34 cellular contexts compared by ENCODE assay signal in the genomic region with DNA sequence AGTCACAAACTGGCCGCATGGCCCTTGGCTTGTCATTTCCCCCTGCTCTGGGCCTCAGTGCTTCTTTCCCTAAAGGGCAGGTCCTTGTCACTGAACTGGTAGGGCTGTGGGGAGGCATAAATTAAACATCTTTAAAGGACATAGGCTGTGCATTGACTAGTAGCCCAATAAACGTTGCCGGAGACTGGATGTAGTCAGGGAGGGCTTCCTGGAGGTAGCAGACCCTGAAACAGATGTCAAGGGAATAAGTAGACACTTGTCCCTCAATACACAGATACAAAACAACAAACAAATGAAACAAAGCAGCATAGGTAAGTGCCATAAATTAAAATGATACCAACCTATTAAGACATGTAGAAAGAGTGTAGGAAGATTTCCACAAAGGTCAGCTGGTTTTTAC.
"Had no signal": no experiment of that assay in that cellular context is flagged by ENCODE, and none has a peak within 500 bp of the region (broad histone marks: within the 10 kb centered on the region; RNA-seq: fewer than 3 reads in every experiment).

No MANE protein-coding gene starts in this region.

- H3K27ac Mint-ChIP-seq: activated CD4-positive, alpha-beta memory T cell treated with anti-CD3 and anti-CD28 coated beads for 36 hours; activated CD4-positive, alpha-beta T cell treated with anti-CD3 and anti-CD28 coated beads for 36 hours; activated CD4-positive, alpha-beta T cell treated with anti-CD3 and anti-CD28 coated beads, Interleukin-2, amount 10 ng/mL, durations not matched to agents 24 days and 14 days; activated CD8-positive, alpha-beta memory T cell treated with anti-CD3 and anti-CD28 coated beads, Interleukin-2, amount 10 ng/mL, durations not matched to agents 7 days and 5 days; activated CD8-positive, alpha-beta T cell treated with anti-CD3 and anti-CD28 coated beads, Interleukin-2, amount 10 ng/mL, durations not matched to agents 7 days and 5 days; activated naive CD4-positive, alpha-beta T cell treated with anti-CD3 and anti-CD28 coated beads for 36 hours; activated naive CD4-positive, alpha-beta T cell treated with anti-CD3 and anti-CD28 coated beads, Interleukin-2, amount 50 U/mL, for 24 hours; activated naive CD8-positive, alpha-beta T cell treated with anti-CD3 and anti-CD28 coated beads for 36 hours; activated naive CD8-positive, alpha-beta T cell treated with anti-CD3 and anti-CD28 coated beads, Interleukin-2, amount 50 U/mL, for 24 hours; activated T-helper 1 cell treated with anti-CD3 and anti-CD28 coated beads, Interleukin-12 subunit alpha, Interleukin-12 subunit beta, Interleukin-2, Interleukin-4 antibody, amounts not matched to agents 30 ng/mL and 10 ng/mL and 1 ng/mL, durations not matched to agents 14 hours and 24 hours and 36 hours; activated T-helper 2 cell treated with anti-CD3 and anti-CD28 coated beads, Interferon-gamma antibody, Interleukin-2, Interleukin-4, amounts not matched to agents 10 μg/mL and 5 μg/mL and 100 μg/mL, durations not matched to agents 14 hours and 24 hours and 36 hours; T-helper 17 cell; T-helper 2 cell treated with Interferon-gamma antibody and Interleukin-4, amounts not matched to agents 5 μg/mL and 100 μg/mL, for 36 hours had no signal

- H3K4me3 ChIP-seq: adrenal gland, body of pancreas, breast epithelium, cardiac muscle cell, colonic mucosa, esophagus squamous epithelium, gastroesophageal sphincter had no signal

- H3K4me3 Mint-ChIP-seq: activated CD4-positive, alpha-beta memory T cell treated with anti-CD3 and anti-CD28 coated beads for 36 hours; activated CD4-positive, alpha-beta T cell treated with anti-CD3 and anti-CD28 coated beads for 36 hours; activated CD4-positive, alpha-beta T cell treated with anti-CD3 and anti-CD28 coated beads, Interleukin-2, amount 10 ng/mL, durations not matched to agents 24 days and 14 days; activated CD8-positive, alpha-beta memory T cell treated with anti-CD3 and anti-CD28 coated beads, Interleukin-2, amount 10 ng/mL, durations not matched to agents 7 days and 5 days; activated CD8-positive, alpha-beta T cell treated with anti-CD3 and anti-CD28 coated beads, Interleukin-2, amount 10 ng/mL, durations not matched to agents 7 days and 5 days; activated naive CD4-positive, alpha-beta T cell treated with anti-CD3 and anti-CD28 coated beads for 36 hours; activated naive CD4-positive, alpha-beta T cell treated with anti-CD3 and anti-CD28 coated beads, Interleukin-2, amount 50 U/mL, for 24 hours; activated naive CD8-positive, alpha-beta T cell treated with anti-CD3 and anti-CD28 coated beads for 36 hours; activated naive CD8-positive, alpha-beta T cell treated with anti-CD3 and anti-CD28 coated beads, Interleukin-2, amount 50 U/mL, for 24 hours; activated T-helper 1 cell treated with anti-CD3 and anti-CD28 coated beads, Interleukin-12 subunit alpha, Interleukin-12 subunit beta, Interleukin-2, Interleukin-4 antibody, amounts not matched to agents 30 ng/mL and 10 ng/mL and 1 ng/mL, durations not matched to agents 14 hours and 24 hours and 36 hours; T-helper 17 cell; T-helper 2 cell treated with Interferon-gamma antibody and Interleukin-4, amounts not matched to agents 5 μg/mL and 100 μg/mL, for 36 hours had no signal

- H3K4me1 ChIP-seq: adrenal gland, body of pancreas, breast epithelium, colonic mucosa, esophagus squamous epithelium had no signal

- H3K27ac ChIP-seq: adrenal gland, body of pancreas, breast epithelium, cardiac muscle cell, colonic mucosa, epithelial cell of prostate, esophagus squamous epithelium, gastroesophageal sphincter, WERI-Rb-1 had no signal

- H3K9me3 ChIP-seq: adrenal gland, body of pancreas, breast epithelium, colonic mucosa, esophagus squamous epithelium, gastroesophageal sphincter had no signal

- H3K4me1 Mint-ChIP-seq: activated CD4-positive, alpha-beta T cell treated with anti-CD3 and anti-CD28 coated beads for 36 hours; activated naive CD4-positive, alpha-beta T cell treated with anti-CD3 and anti-CD28 coated beads, Interleukin-2, amount 50 U/mL, for 24 hours; activated naive CD8-positive, alpha-beta T cell treated with anti-CD3 and anti-CD28 coated beads for 36 hours; activated naive CD8-positive, alpha-beta T cell treated with anti-CD3 and anti-CD28 coated beads, Interleukin-2, amount 50 U/mL, for 24 hours had no signal

- H3K36me3 Mint-ChIP-seq: activated CD4-positive, alpha-beta memory T cell treated with anti-CD3 and anti-CD28 coated beads for 36 hours; activated CD8-positive, alpha-beta memory T cell treated with anti-CD3 and anti-CD28 coated beads, Interleukin-2, amount 10 ng/mL, durations not matched to agents 7 days and 5 days; activated naive CD4-positive, alpha-beta T cell treated with anti-CD3 and anti-CD28 coated beads, Interleukin-2, amount 50 U/mL, for 24 hours; activated naive CD8-positive, alpha-beta T cell treated with anti-CD3 and anti-CD28 coated beads for 36 hours had no signal

- H3K36me3 ChIP-seq: adrenal gland, breast epithelium, cardiac muscle cell, colonic mucosa, esophagus squamous epithelium, gastroesophageal sphincter, WERI-Rb-1 had no signal

- H3K27me3 ChIP-seq: adrenal gland, cardiac muscle cell, colonic mucosa, gastroesophageal sphincter had no signal

- H3K9me3 Mint-ChIP-seq: activated CD4-positive, alpha-beta memory T cell treated with anti-CD3 and anti-CD28 coated beads for 36 hours; activated CD4-positive, alpha-beta T cell treated with anti-CD3 and anti-CD28 coated beads, Interleukin-2, amount 10 ng/mL, durations not matched to agents 24 days and 14 days; activated naive CD4-positive, alpha-beta T cell treated with anti-CD3 and anti-CD28 coated beads for 36 hours; activated naive CD4-positive, alpha-beta T cell treated with anti-CD3 and anti-CD28 coated beads, Interleukin-2, amount 50 U/mL, for 24 hours; activated naive CD8-positive, alpha-beta T cell treated with anti-CD3 and anti-CD28 coated beads for 36 hours; activated naive CD8-positive, alpha-beta T cell treated with anti-CD3 and anti-CD28 coated beads, Interleukin-2, amount 50 U/mL, for 24 hours; activated T-helper 1 cell treated with anti-CD3 and anti-CD28 coated beads, Interleukin-12 subunit alpha, Interleukin-12 subunit beta, Interleukin-2, Interleukin-4 antibody, amounts not matched to agents 30 ng/mL and 10 ng/mL and 1 ng/mL, durations not matched to agents 14 hours and 24 hours and 36 hours; activated T-helper 2 cell treated with anti-CD3 and anti-CD28 coated beads, Interferon-gamma antibody, Interleukin-2, Interleukin-4, amounts not matched to agents 10 μg/mL and 5 μg/mL and 100 μg/mL, durations not matched to agents 14 hours and 24 hours and 36 hours; T-helper 2 cell treated with Interferon-gamma antibody and Interleukin-4, amounts not matched to agents 5 μg/mL and 100 μg/mL, for 36 hours had no signal

- DNase-seq: activated CD4-positive, alpha-beta memory T cell treated with anti-CD3 and anti-CD28 coated beads for 36 hours; activated CD4-positive, alpha-beta T cell treated with anti-CD3 and anti-CD28 coated beads for 36 hours; activated CD4-positive, alpha-beta T cell treated with anti-CD3 and anti-CD28 coated beads, Interleukin-2, amount 10 ng/mL, durations not matched to agents 24 days and 14 days; activated CD4-positive, CD25-positive, alpha-beta regulatory T cell; activated CD4-positive, CD25-positive, alpha-beta regulatory T cell treated with anti-CD3 and anti-CD28 coated beads, Interleukin-2, amount 50 U/mL, for 72 hours; activated CD8-positive, alpha-beta memory T cell treated with anti-CD3 and anti-CD28 coated beads, Interleukin-2, amount 10 ng/mL, durations not matched to agents 7 days and 5 days; activated CD8-positive, alpha-beta memory T cell treated with anti-CD3 and anti-CD28 coated beads, Interleukin-2, amount 50 U/mL, for 4 hours; activated CD8-positive, alpha-beta T cell treated with anti-CD3 and anti-CD28 coated beads, Interleukin-2, amount 10 ng/mL, durations not matched to agents 7 days and 5 days; activated effector memory CD4-positive, alpha-beta T cell treated with anti-CD3 and anti-CD28 coated beads, Interleukin-2, amount 50 U/mL, for 16 hours; activated naive CD4-positive, alpha-beta T cell treated with anti-CD3 and anti-CD28 coated beads for 36 hours; activated naive CD8-positive, alpha-beta T cell treated with anti-CD3 and anti-CD28 coated beads for 36 hours; activated naive CD8-positive, alpha-beta T cell treated with anti-CD3 and anti-CD28 coated beads, Interleukin-2, amount 50 U/mL, for 24 hours; activated T-cell treated with anti-CD3 and anti-CD28 coated beads, Interleukin-2, amount 50 U/mL, for 1 hour; activated T-cell treated with anti-CD3 and anti-CD28 coated beads, Interleukin-2, amount 50 U/mL, for 48 hours; adrenal gland; aorta; body of pancreas; central memory CD4-positive, alpha-beta T cell; cerebellar nuclear complex; colonic mucosa; effector CD8-positive, alpha-beta T cell; esophagus squamous epithelium; foreskin melanocyte; T-helper 17 cell; T1000; WERI-Rb-1 had no signal
